9 cellular contexts compared by ENCODE assay signal in genomic region chr11:57499983-57500461, GRCh38. TPM values are rescaled to one million over a fixed set of nuclear protein-coding genes. Genes with fewer than 3 reads are reported as not detected.
DNase-seq lines count a peak whose midpoint lies in the region; ATAC-seq, FAIRE-seq and TF ChIP-seq lines count a peak whose summit lies in the region.
"Had no signal": no experiment of that assay in that cellular context is flagged by ENCODE, and none has a peak within 500 bp of the region (broad histone marks: within the 10 kb centered on the region; RNA-seq: fewer than 3 reads in every experiment).

No MANE protein-coding gene starts in this region.

- intact Hi-C loops in vagina (cut with DNase I) = loop anchor here (10.0 kb wide), 1 partner anchor 155 kb away; no protein-coding TSS in a partner anchor

- peaks cover 51% of the 10 kb centered on the region for H3K4me1 ChIP-seq in mucosa of stomach (ENCODE audit: control insufficient read depth, insufficient read depth, low read length)
- H3K4me1 ChIP-seq in vagina = peaks cover 25% of the 10 kb centered on the region

- CTCF ChIA-PET in GM10248 (lab: Yijun Ruan, JAX) = interaction anchor here (3.7 to 9.9 kb wide), 4 partner anchors 7 to 141 kb away, joined by 13 to 152 read pairs (median 25); no protein-coding TSS in a partner anchor

- H3K4me1 Mint-ChIP-seq in stimulated activated naive CD8-positive, alpha-beta T cell treated with anti-CD3 and anti-CD28 coated beads, Interleukin-15, amount 100 ng/mL, for 72 hours = peaks cover 14% of the 10 kb centered on the region

- TF ChIP-seq POLR2A in vagina (IDR thresholded peaks at IDR 0.05) = no peak

- TF ChIP-seq CTCF in bronchial epithelial cell (IDR thresholded peaks at IDR 0.05; ENCODE audit: insufficient read depth, low read length, severe bottlenecking) (no peak), vagina (IDR thresholded peaks at IDR 0.05) (no peak), GM10248 (IDR thresholded peaks at IDR 0.05; ENCODE audit: control extremely low read depth, extremely low read depth, low read depth, missing control alignments) (no peak)

- no peaks in the 10 kb centered on the region for H3K9me3 Mint-ChIP-seq in stimulated activated naive CD8-positive, alpha-beta T cell treated with anti-CD3 and anti-CD28 coated beads, Interleukin-15, amount 100 ng/mL, for 72 hours

- H3K27ac Mint-ChIP-seq in stimulated activated naive CD8-positive, alpha-beta T cell treated with anti-CD3 and anti-CD28 coated beads, Interleukin-15, amount 100 ng/mL, for 72 hours = no peak overlapping the region

- POLR2A ChIA-PET in GM10248 (lab: Yijun Ruan, JAX) = no interaction called here

- no peak overlapping the region for H3K4me3 Mint-ChIP-seq in stimulated activated naive CD8-positive, alpha-beta T cell treated with anti-CD3 and anti-CD28 coated beads, Interleukin-15, amount 100 ng/mL, for 72 hours

- H3K27me3 ChIP-seq in bronchial epithelial cell (ENCODE audit: control insufficient read depth, insufficient read depth, low read length) (no peaks in the 10 kb centered on the region), mucosa of stomach (ENCODE audit: control insufficient read depth, insufficient read depth, low read length) (no peaks in the 10 kb centered on the region), vagina (no peaks in the 10 kb centered on the region)

- H3K36me3 ChIP-seq in bronchial epithelial cell (ENCODE audit: control insufficient read depth, insufficient read depth, low read length) = no peaks in the 10 kb centered on the region
- H3K36me3 ChIP-seq in mucosa of stomach (ENCODE audit: control insufficient read depth, insufficient read depth, low read length) = no peaks in the 10 kb centered on the region
- peaks cover 0 to 8% of the 10 kb centered on the region in 2 donors for H3K36me3 ChIP-seq in vagina

- no peak for DNase-seq in stimulated activated naive CD8-positive, alpha-beta T cell treated with anti-CD3 and anti-CD28 coated beads, Interleukin-15, amount 100 ng/mL, for 72 hours
- DNase-seq in stimulated activated naive CD8-positive, alpha-beta T cell treated with anti-CD3 and anti-CD28 coated beads, Interleukin-15, Interleukin-2, amounts not matched to agents 100 U/mL and 50 U/mL, for 24 hours = no peak
- DNase-seq in bronchial epithelial cell (ENCODE audit: low read depth) (no peak), vagina (ENCODE audit: extremely low spot score in 2 of 2) (no peak), GM10248 (ENCODE audit: extremely low spot score) (no peak)
- DNase-seq: activated CD4-positive, alpha-beta T cell treated with anti-CD3 and anti-CD28 coated beads, Interleukin-2, amount 50 U/mL, for 1 hour had no signal

- ATAC-seq in stimulated activated naive CD8-positive, alpha-beta T cell treated with anti-CD3 and anti-CD28 coated beads, Interleukin-15, amount 100 ng/mL, for 72 hours = peak; percentile 4
- ATAC-seq in stimulated activated naive CD8-positive, alpha-beta T cell treated with anti-CD3 and anti-CD28 coated beads, Interleukin-15, Interleukin-2, amounts not matched to agents 100 U/mL and 50 U/mL, for 24 hours = no peak
- ATAC-seq in GM19035 (IDR thresholded peaks at IDR 0.05; ENCODE audit: unreplicated experiment) (no peak), GM18502 (IDR thresholded peaks at IDR 0.05; ENCODE audit: poor library complexity, unreplicated experiment) (no peak)

- no peaks in the 10 kb centered on the region for H3K9me3 ChIP-seq in mucosa of stomach (ENCODE audit: control insufficient read depth, low read length)
- no peaks in the 10 kb centered on the region for H3K9me3 ChIP-seq in vagina

- FAIRE-seq in bronchial epithelial cell (lab: Jason Lieb, UNC) = peak; percentile 47

- peak overlapping the region; percentile 85 for H3K27ac ChIP-seq in vagina

- no peak overlapping the region for H3K9ac ChIP-seq in mucosa of stomach (ENCODE audit: low read length)

- H3K4me3 ChIP-seq in bronchial epithelial cell (ENCODE audit: low read depth, low read length) (peak overlapping the region; percentile 28), mucosa of stomach (ENCODE audit: low read length) (peak overlapping the region; percentile 18), vagina (peak overlapping the region; percentile 33 to 34)

- H3K27me3 Mint-ChIP-seq in stimulated activated naive CD8-positive, alpha-beta T cell treated with anti-CD3 and anti-CD28 coated beads, Interleukin-15, amount 100 ng/mL, for 72 hours = no peaks in the 10 kb centered on the region

RNA-seq across cellular contexts. Expression of gene SLC43A1, which starts 15.5 kb away (rescaled TPM):
- total RNA-seq in bronchial epithelial cell (1.0 and 1.3 TPM in 2 replicates), vagina (22.6 TPM)

RNA-seq across cellular contexts. Expression of gene TIMM10, which starts 30.5 kb away (rescaled TPM):
- 71.2 and 86.9 TPM in 2 replicates for total RNA-seq in bronchial epithelial cell
- total RNA-seq in vagina = 45.2 TPM

RNA-seq across cellular contexts. Expression of gene SMTNL1, which starts 37.4 kb away (rescaled TPM):
- total RNA-seq in bronchial epithelial cell = not detected in 2 replicates
- total RNA-seq in vagina = not detected

RNA-seq across cellular contexts. Expression of gene RTN4RL2, which starts 39.7 kb away (rescaled TPM):
- not detected in 2 replicates for total RNA-seq in bronchial epithelial cell
- total RNA-seq in vagina = 2.0 TPM

Comparison
In these comparisons a context has a peak if more than half of its experiments do, and no peak if none do; other contexts are left out.
1. RNA of gene SLC43A1, which starts 15.5 kb away (total RNA-seq): 22.6 TPM in vagina (single experiment); 1.0 to 1.3 TPM in bronchial epithelial cell; every median in the first group is over 10 times any median in the second.
2. Peak in every context shown above with its lines, with median percentiles within 50 percentile points of each other: H3K4me3 ChIP-seq.